Comparison of ENCODE assay signal across 8 cellular contexts in the genomic region with DNA sequence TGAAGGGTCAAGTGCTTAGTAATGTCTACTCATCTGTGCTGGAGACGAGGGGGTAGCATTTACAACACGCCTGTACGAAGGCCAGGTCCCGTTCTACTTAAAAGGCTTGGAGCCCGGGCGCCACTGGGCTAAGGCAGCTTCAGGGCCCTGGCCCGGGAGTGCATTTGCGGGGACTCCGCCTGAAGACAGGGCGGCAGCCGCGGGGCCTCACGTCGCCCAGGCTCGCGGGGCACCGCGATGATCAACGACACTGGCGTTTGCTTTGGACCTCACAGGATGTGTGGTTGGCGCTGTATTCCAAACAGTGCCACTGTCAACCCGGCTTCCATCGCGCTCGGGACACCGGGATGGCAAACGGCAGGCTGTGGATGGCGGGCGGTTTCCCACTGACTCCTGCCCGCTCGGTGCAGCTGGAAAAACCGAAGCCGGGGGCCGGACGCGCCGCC. TPM values are rescaled to one million over a fixed set of nuclear protein-coding genes. Genes with fewer than 3 reads are reported as not detected.
DNase-seq lines count a peak whose midpoint lies in the region; ATAC-seq and TF ChIP-seq lines count a peak whose summit lies in the region.

No MANE protein-coding gene starts in this region.

- H3K4me1 ChIP-seq in urinary bladder (ENCODE audit: insufficient read depth), result peaks cover 2% of the 10 kb centered on the region

- DNase-seq in GM13976 (ENCODE audit: low spot score), result peak; percentile 55
- peak; percentile 76 for DNase-seq in OCI-M1 (lab: John Stamatoyannopoulos, UW)
- DNase-seq in activated T-helper 1 cell treated with anti-CD3 and anti-CD28 coated beads, Interleukin-12 subunit alpha, Interleukin-12 subunit beta, Interleukin-2, Interleukin-4 antibody, amounts not matched to agents 30 ng/mL and 10 ng/mL and 1 ng/mL, durations not matched to agents 14 hours and 24 hours and 36 hours (ENCODE audit: low spot score), result peak; percentile 39
- peak; percentile 75 for DNase-seq in fibroblast of mammary gland (ENCODE audit: low read depth)
- DNase-seq in nephron progenitor cell, result peak; percentile 61

- no peak for TF ChIP-seq CTCF in 22Rv1 (IDR thresholded peaks at IDR 0.05)
- TF ChIP-seq CTCF in GM13976 (IDR thresholded peaks at IDR 0.05; ENCODE audit: borderline replicate concordance, control extremely low read depth, extremely low read depth, insufficient read depth, missing control alignments), result no peak
- TF ChIP-seq CTCF in fibroblast of mammary gland (conservative IDR thresholded peaks at IDR 0.05; ENCODE audit: control insufficient read depth, insufficient read depth, low read depth, low read length), result no peak
- no peak for TF ChIP-seq CTCF in nephron progenitor cell (IDR thresholded peaks at IDR 0.05)

- WGBS in urinary bladder, result under 1% methylated on average over 37 of the region's 37 CpGs

- H3K36me3 Mint-ChIP-seq in activated T-helper 1 cell treated with anti-CD3 and anti-CD28 coated beads, Interleukin-12 subunit alpha, Interleukin-12 subunit beta, Interleukin-2, Interleukin-4 antibody, amounts not matched to agents 30 ng/mL and 10 ng/mL and 1 ng/mL, durations not matched to agents 14 hours and 24 hours and 36 hours (ENCODE audit: low read depth), result peaks cover 5% of the 10 kb centered on the region
- no peaks in the 10 kb centered on the region for H3K36me3 Mint-ChIP-seq in nephron progenitor cell (ENCODE audit: low read depth)

- H3K27ac ChIP-seq in 22Rv1 (peak overlapping the region; percentile 94), urinary bladder (ENCODE audit: low read depth) (peak overlapping the region; percentile 91)

- peak; percentile 29 for ATAC-seq in HG03354 (IDR thresholded peaks at IDR 0.05; ENCODE audit: poor library complexity, severe bottlenecking, unreplicated experiment)

- in situ Hi-C loops in GM13976 (cut with MboI; ENCODE audit: low sequenced_read_pairs, unreplicated experiment), result no loop called here

- intact Hi-C loops in activated T-helper 1 cell treated with anti-CD3 and anti-CD28 coated beads, Interleukin-12 subunit alpha, Interleukin-12 subunit beta, Interleukin-2, Interleukin-4 antibody, amounts not matched to agents 30 ng/mL and 10 ng/mL and 1 ng/mL, durations not matched to agents 14 hours and 24 hours and 36 hours (cut with micrococcal nuclease), result loop anchor here (5.0 to 10.0 kb wide), 3 partner anchors 217 to 1187 kb away; a partner anchor contains a TSS

- no peaks in the 10 kb centered on the region for H3K9me3 Mint-ChIP-seq in activated T-helper 1 cell treated with anti-CD3 and anti-CD28 coated beads, Interleukin-12 subunit alpha, Interleukin-12 subunit beta, Interleukin-2, Interleukin-4 antibody, amounts not matched to agents 30 ng/mL and 10 ng/mL and 1 ng/mL, durations not matched to agents 14 hours and 24 hours and 36 hours
- H3K9me3 Mint-ChIP-seq in nephron progenitor cell, result no peaks in the 10 kb centered on the region

- H3K27me3 Mint-ChIP-seq in activated T-helper 1 cell treated with anti-CD3 and anti-CD28 coated beads, Interleukin-12 subunit alpha, Interleukin-12 subunit beta, Interleukin-2, Interleukin-4 antibody, amounts not matched to agents 30 ng/mL and 10 ng/mL and 1 ng/mL, durations not matched to agents 14 hours and 24 hours and 36 hours (ENCODE audit: insufficient read depth), result no peaks in the 10 kb centered on the region
- peaks cover 8% of the 10 kb centered on the region for H3K27me3 Mint-ChIP-seq in nephron progenitor cell (ENCODE audit: low read depth, poor library complexity)

- peak overlapping the region; percentile 88 for H3K4me3 Mint-ChIP-seq in activated T-helper 1 cell treated with anti-CD3 and anti-CD28 coated beads, Interleukin-12 subunit alpha, Interleukin-12 subunit beta, Interleukin-2, Interleukin-4 antibody, amounts not matched to agents 30 ng/mL and 10 ng/mL and 1 ng/mL, durations not matched to agents 14 hours and 24 hours and 36 hours
- peak overlapping the region; percentile 84 for H3K4me3 Mint-ChIP-seq in nephron progenitor cell

- H3K4me3 ChIP-seq in fibroblast of mammary gland (ENCODE audit: control insufficient read depth, low read depth, low read length), result peak overlapping the region; percentile 63
- peak overlapping the region; percentile 94 for H3K4me3 ChIP-seq in urinary bladder (ENCODE audit: low read depth, low read length)

- peaks cover 35% of the 10 kb centered on the region for H3K4me1 Mint-ChIP-seq in activated T-helper 1 cell treated with anti-CD3 and anti-CD28 coated beads, Interleukin-12 subunit alpha, Interleukin-12 subunit beta, Interleukin-2, Interleukin-4 antibody, amounts not matched to agents 30 ng/mL and 10 ng/mL and 1 ng/mL, durations not matched to agents 14 hours and 24 hours and 36 hours (ENCODE audit: low read depth)
- peaks cover 48% of the 10 kb centered on the region for H3K4me1 Mint-ChIP-seq in nephron progenitor cell

- H3K36me3 ChIP-seq in urinary bladder (ENCODE audit: insufficient read depth), result no peaks in the 10 kb centered on the region

- H3K27ac Mint-ChIP-seq in activated T-helper 1 cell treated with anti-CD3 and anti-CD28 coated beads, Interleukin-12 subunit alpha, Interleukin-12 subunit beta, Interleukin-2, Interleukin-4 antibody, amounts not matched to agents 30 ng/mL and 10 ng/mL and 1 ng/mL, durations not matched to agents 14 hours and 24 hours and 36 hours, result peak overlapping the region; percentile 95
- peak overlapping the region; percentile 98 for H3K27ac Mint-ChIP-seq in nephron progenitor cell

RNA-seq across cellular contexts. Expression of a gene that starts 1.1 kb away (rescaled TPM):
- total RNA-seq in activated T-helper 1 cell treated with anti-CD3 and anti-CD28 coated beads, Interleukin-12 subunit alpha, Interleukin-12 subunit beta, Interleukin-2, Interleukin-4 antibody, amounts not matched to agents 30 ng/mL and 10 ng/mL and 1 ng/mL, durations not matched to agents 14 hours and 24 hours and 36 hours, result 40.6 and 42.3 TPM in 2 replicates
- total RNA-seq in urinary bladder, result 26.8 TPM
- polyA plus RNA-seq in urinary bladder, result 13.0 TPM

Comparison
In these comparisons a context has a peak if more than half of its experiments do, and no peak if none do; other contexts are left out.
1. Peak in every context shown above with its lines: DNase-seq, ATAC-seq, H3K4me3 ChIP-seq and H3K27ac ChIP-seq.